In genomic region chr16:30927789-30928378, GRCh38 we compare ENCODE assay signal across 1 cellular context.
TF ChIP-seq lines count a peak whose summit lies in the region.

No MANE protein-coding gene starts in this region.

TF ChIP-seq in IMR-90, 13 proteins besides CTCF, POLR2A, EP300 and RAD21 (continued from another document):
- TF ChIP-seq, protein P1, sequence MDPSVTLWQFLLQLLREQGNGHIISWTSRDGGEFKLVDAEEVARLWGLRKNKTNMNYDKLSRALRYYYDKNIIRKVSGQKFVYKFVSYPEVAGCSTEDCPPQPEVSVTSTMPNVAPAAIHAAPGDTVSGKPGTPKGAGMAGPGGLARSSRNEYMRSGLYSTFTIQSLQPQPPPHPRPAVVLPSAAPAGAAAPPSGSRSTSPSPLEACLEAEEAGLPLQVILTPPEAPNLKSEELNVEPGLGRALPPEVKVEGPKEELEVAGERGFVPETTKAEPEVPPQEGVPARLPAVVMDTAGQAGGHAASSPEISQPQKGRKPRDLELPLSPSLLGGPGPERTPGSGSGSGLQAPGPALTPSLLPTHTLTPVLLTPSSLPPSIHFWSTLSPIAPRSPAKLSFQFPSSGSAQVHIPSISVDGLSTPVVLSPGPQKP (IDR thresholded peaks at IDR 0.05; ENCODE audit: borderline replicate concordance, low read depth, low read length): no peak
- TF ChIP-seq RFX5 (IDR thresholded peaks at IDR 0.05; ENCODE audit: low read depth, low read length) (no peak), SMC3 (IDR thresholded peaks at IDR 0.05; ENCODE audit: low read depth, low read length) (no peak), CHD1 (IDR thresholded peaks at IDR 0.05; ENCODE audit: low read depth, low read length) (no peak), MXI1 (IDR thresholded peaks at IDR 0.05; ENCODE audit: borderline replicate concordance, low read depth, low read length) (no peak), BHLHE40 (IDR thresholded peaks at IDR 0.05; ENCODE audit: low read depth, low read length) (no peak), RCOR1 (IDR thresholded peaks at IDR 0.05; ENCODE audit: insufficient replicate concordance, low read length) (no peak), CEBPB (IDR thresholded peaks at IDR 0.05; ENCODE audit: low read depth, low read length) (no peak), NFE2L2 (IDR thresholded peaks at IDR 0.05; ENCODE audit: low read depth, low read length) (no peak), MAFK (IDR thresholded peaks at IDR 0.05; ENCODE audit: low read depth, low read length) (no peak)
- TF ChIP-seq, protein P2, sequence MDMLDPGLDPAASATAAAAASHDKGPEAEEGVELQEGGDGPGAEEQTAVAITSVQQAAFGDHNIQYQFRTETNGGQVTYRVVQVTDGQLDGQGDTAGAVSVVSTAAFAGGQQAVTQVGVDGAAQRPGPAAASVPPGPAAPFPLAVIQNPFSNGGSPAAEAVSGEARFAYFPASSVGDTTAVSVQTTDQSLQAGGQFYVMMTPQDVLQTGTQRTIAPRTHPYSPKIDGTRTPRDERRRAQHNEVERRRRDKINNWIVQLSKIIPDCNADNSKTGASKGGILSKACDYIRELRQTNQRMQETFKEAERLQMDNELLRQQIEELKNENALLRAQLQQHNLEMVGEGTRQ (IDR thresholded peaks at IDR 0.05; ENCODE audit: low read depth, low read length): no peak
